ENCODE assay signal across 8 cellular contexts in genomic region chr17:43907425-43907981, GRCh38. TPM values are rescaled to one million over a fixed set of nuclear protein-coding genes. Genes with fewer than 3 reads are reported as not detected.
DNase-seq lines count a peak whose midpoint lies in the region; ATAC-seq and TF ChIP-seq lines count a peak whose summit lies in the region.

Gene MPP2, minus strand, starts transcription at chr17:43907536. Its CDS starts 3,076 bp downstream, at chr17:43904460.

- H3K4me1 Mint-ChIP-seq in activated CD4-positive, alpha-beta T cell treated with anti-CD3 and anti-CD28 coated beads, Interleukin-2, amount 10 ng/mL, durations not matched to agents 24 days and 14 days, result peaks cover 3% of the 10 kb centered on the region

- H3K36me3 ChIP-seq in ES-I3 (ENCODE audit: insufficient read depth, low read length) (no peaks in the 10 kb centered on the region), colonic mucosa (no peaks in the 10 kb centered on the region)

- no peak for TF ChIP-seq CTCF in colonic mucosa (IDR thresholded peaks at IDR 0.05)

- peak within 1 kb of the TSS; percentile 53 for H3K4me3 Mint-ChIP-seq in activated CD4-positive, alpha-beta T cell treated with anti-CD3 and anti-CD28 coated beads, Interleukin-2, amount 10 ng/mL, durations not matched to agents 24 days and 14 days

- DNase-seq in NCI-H2171 treated with DMSO at 0.1 percent for 48 hours (lab: John Stamatoyannopoulos, UW) (peak; percentile 87), colonic mucosa (peak; percentile 67), kidney tubule cell (ENCODE audit: low spot score) (peak; percentile 23)
- peak; percentile 78 for DNase-seq in activated CD4-positive, alpha-beta T cell treated with anti-CD3 and anti-CD28 coated beads, Interleukin-2, amount 10 ng/mL, durations not matched to agents 24 days and 14 days
- peak; percentile 75 for DNase-seq in stimulated activated CD4-positive, alpha-beta T cell treated with anti-CD3 and anti-CD28 coated beads, Interleukin-15, amount 100 ng/mL, for 24 hours

- H3K9ac ChIP-seq in ES-I3 (ENCODE audit: low read depth, low read length) (peak within 1 kb of the TSS; percentile 82), colonic mucosa (ENCODE audit: low read depth in 2 of 2, low read length in 2 of 2) (peak within 1 kb of the TSS; percentile 32 to 76)

- no peak for ATAC-seq in GM18858 (IDR thresholded peaks at IDR 0.05; ENCODE audit: unreplicated experiment)
- no peak for ATAC-seq in GM21528 (IDR thresholded peaks at IDR 0.05; ENCODE audit: low FRiP score, unreplicated experiment)

- H3K36me3 Mint-ChIP-seq in activated CD4-positive, alpha-beta T cell treated with anti-CD3 and anti-CD28 coated beads, Interleukin-2, amount 10 ng/mL, durations not matched to agents 24 days and 14 days (ENCODE audit: low read depth), result no peaks in the 10 kb centered on the region

- no peaks in the 10 kb centered on the region for H3K9me3 Mint-ChIP-seq in activated CD4-positive, alpha-beta T cell treated with anti-CD3 and anti-CD28 coated beads, Interleukin-2, amount 10 ng/mL, durations not matched to agents 24 days and 14 days

- intact Hi-C loops in activated CD4-positive, alpha-beta T cell treated with anti-CD3 and anti-CD28 coated beads, Interleukin-2, amount 10 ng/mL, durations not matched to agents 24 days and 14 days (cut with micrococcal nuclease), result loop anchor here (5.0 kb wide), 1 partner anchor 90 kb away; no protein-coding TSS in a partner anchor
- intact Hi-C loops in colonic mucosa (cut with DNase I), result no loop called here

- peaks cover 44% of the 10 kb centered on the region for H3K27me3 ChIP-seq in colonic mucosa

- peak within 1 kb of the TSS; percentile 43 for H3K4me3 ChIP-seq in colonic mucosa

- H3K4me1 ChIP-seq in ES-I3 (ENCODE audit: insufficient read depth, low read length) (peaks cover 6% of the 10 kb centered on the region; the same call in 1 of the 2 replicates), colonic mucosa (peaks cover 11% of the 10 kb centered on the region)

- no peak within 1 kb of the TSS for H3K27ac Mint-ChIP-seq in activated CD4-positive, alpha-beta T cell treated with anti-CD3 and anti-CD28 coated beads, Interleukin-2, amount 10 ng/mL, durations not matched to agents 24 days and 14 days

- peak within 1 kb of the TSS; percentile 57 for H3K27ac ChIP-seq in colonic mucosa

- no peaks in the 10 kb centered on the region for H3K9me3 ChIP-seq in ES-I3 (ENCODE audit: control insufficient read depth, insufficient read depth, low read length)
- H3K9me3 ChIP-seq in colonic mucosa, result no peaks in the 10 kb centered on the region

- peaks cover 52% of the 10 kb centered on the region for H3K27me3 Mint-ChIP-seq in activated CD4-positive, alpha-beta T cell treated with anti-CD3 and anti-CD28 coated beads, Interleukin-2, amount 10 ng/mL, durations not matched to agents 24 days and 14 days

RNA-seq across cellular contexts. Expression of gene MPP2, which starts in this region (rescaled TPM):
- 0.83 and 1.3 TPM in 2 replicates for total RNA-seq in activated CD4-positive, alpha-beta T cell treated with anti-CD3 and anti-CD28 coated beads, Interleukin-2, amount 10 ng/mL, durations not matched to agents 24 days and 14 days
- total RNA-seq in colonic mucosa, result 1 to 10 TPM; 1.1 to 2.8 TPM

Comparison
In these comparisons a context has a peak if more than half of its experiments do, and no peak if none do; other contexts are left out.
1. DNase-seq: peak in every context shown above with its lines; median percentile 87 in NCI-H2171 treated with DMSO at 0.1 percent for 48 hours; 78 in activated CD4-positive, alpha-beta T cell treated with anti-CD3 and anti-CD28 coated beads, Interleukin-2, amount 10 ng/mL, durations not matched to agents 24 days and 14 days; 75 in stimulated activated CD4-positive, alpha-beta T cell treated with anti-CD3 and anti-CD28 coated beads, Interleukin-15, amount 100 ng/mL, for 24 hours; 67 in colonic mucosa; 23 in kidney tubule cell.